Comparison of ENCODE assay signal across 8 cellular contexts in the genomic region with DNA sequence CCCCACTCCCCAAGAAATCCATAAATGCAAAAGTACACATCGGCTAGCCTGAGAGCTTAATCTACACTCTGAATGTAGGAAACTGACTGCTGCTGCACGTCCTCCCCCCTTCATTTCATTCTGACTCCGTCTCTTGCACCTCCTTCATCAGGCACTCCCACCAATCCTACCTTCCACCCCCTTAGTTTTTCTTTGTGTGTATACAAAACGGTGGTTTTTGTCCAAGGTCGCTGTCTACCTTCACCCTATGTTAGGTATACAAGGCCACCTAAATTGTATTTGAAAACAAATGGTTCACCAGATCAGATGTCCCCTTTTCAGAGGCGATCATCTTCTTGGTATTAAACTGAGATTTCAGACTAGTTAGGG. TPM values are rescaled to one million over a fixed set of nuclear protein-coding genes. Genes with fewer than 3 reads are reported as not detected.
DNase-seq lines count a peak whose midpoint lies in the region; ATAC-seq and TF ChIP-seq lines count a peak whose summit lies in the region.

No MANE protein-coding gene starts in this region.

- CTCF ChIA-PET in activated B cell treated with CpG ODN at 0.5 μM for 24 hours (lab: Charles Lee): interaction anchor here (1.2 to 1.3 kb wide), 2 partner anchors 25 to 317 kb away, joined by 3 read pairs; no protein-coding TSS in a partner anchor

- peaks cover 51% of the 10 kb centered on the region for H3K4me1 Mint-ChIP-seq in activated B cell treated with CpG ODN at 0.5 μM for 24 hours

- peaks cover 5% of the 10 kb centered on the region for H3K36me3 ChIP-seq in H7 (replicated peaks; ENCODE audit: control insufficient read depth, insufficient read depth, low read length)
- H3K36me3 ChIP-seq in prostate gland: no peaks in the 10 kb centered on the region

- H3K27me3 ChIP-seq in H7 (ENCODE audit: control insufficient read depth, insufficient read depth, low read length) (no peaks in the 10 kb centered on the region), prostate gland (replicated peaks; ENCODE audit: insufficient read depth) (no peaks in the 10 kb centered on the region)

- 4% methylated on average over 6 of the region's 6 CpGs for WGBS in prostate gland

- H3K27ac ChIP-seq in prostate gland: peak overlapping the region; percentile 94 to 97

- peaks cover 37% of the 10 kb centered on the region for H3K36me3 Mint-ChIP-seq in activated B cell treated with CpG ODN at 0.5 μM for 24 hours (ENCODE audit: low read depth)

- DNase-seq in A172 (ENCODE audit: low spot score): peak; percentile 22
- DNase-seq in H7: peak; percentile 25
- DNase-seq in activated B cell treated with CpG ODN at 0.5 μM for 24 hours: no peak
- DNase-seq in globus pallidus (ENCODE audit: low spot score): peak; percentile 38
- no peak for DNase-seq in prostate gland (ENCODE audit: low spot score)

- H3K9me3 ChIP-seq in prostate gland: no peaks in the 10 kb centered on the region

- TF ChIP-seq CTCF in activated B cell treated with CpG ODN at 0.5 μM for 24 hours (IDR thresholded peaks at IDR 0.05) (no peak), prostate gland (IDR thresholded peaks at IDR 0.05) (no peak)

- peak overlapping the region; percentile 90 for H3K4me3 Mint-ChIP-seq in activated B cell treated with CpG ODN at 0.5 μM for 24 hours

- no peaks in the 10 kb centered on the region for H3K9me3 Mint-ChIP-seq in activated B cell treated with CpG ODN at 0.5 μM for 24 hours

- POLR2A ChIA-PET in activated B cell treated with CpG ODN at 0.5 μM for 24 hours (lab: Charles Lee): interaction anchor here (0.7 to 1.2 kb wide), 3 partner anchors 14 to 103 kb away, joined by 3 to 5 read pairs (median 4); a partner anchor contains a TSS

- ATAC-seq in activated B cell treated with CpG ODN at 0.5 μM for 24 hours (ENCODE audit: low read depth) (no peak), GM18519 (IDR thresholded peaks at IDR 0.05; ENCODE audit: low FRiP score, unreplicated experiment) (no peak), HG03521 (IDR thresholded peaks at IDR 0.05; ENCODE audit: unreplicated experiment) (no peak), HG03342 (IDR thresholded peaks at IDR 0.05; ENCODE audit: unreplicated experiment) (no peak)

- H3K4me3 ChIP-seq in H7 (ENCODE audit: insufficient read depth, low read depth, low read length) (peak overlapping the region; percentile 89), prostate gland (peak overlapping the region; percentile 65 to 87)

- peaks cover 8% of the 10 kb centered on the region for H3K4me1 ChIP-seq in prostate gland (replicated peaks)

- intact Hi-C loops in activated B cell treated with CpG ODN at 0.5 μM for 24 hours (cut with micrococcal nuclease) (loop anchor here (5.0 to 10.0 kb wide), 5 partner anchors 250 to 1975 kb away; a partner anchor contains a TSS), prostate gland (cut with DNase I) (no loop called here)

- no peaks in the 10 kb centered on the region for H3K27me3 Mint-ChIP-seq in activated B cell treated with CpG ODN at 0.5 μM for 24 hours

- H3K27ac Mint-ChIP-seq in activated B cell treated with CpG ODN at 0.5 μM for 24 hours: peak overlapping the region; percentile 73

- TF ChIP-seq POLR2A in prostate gland (IDR thresholded peaks at IDR 0.05): no peak

RNA-seq across cellular contexts. Expression of a gene that starts 1.9 kb away (rescaled TPM):
- total RNA-seq in A172 (2014; rRNA removed; shearing (Covaris generic)): 27.0 and 36.4 TPM in 2 replicates
- 41.2 and 58.0 TPM in 2 replicates for total RNA-seq in H7 (2014; rRNA removed; shearing (Covaris generic))
- total RNA-seq in activated B cell treated with CpG ODN at 0.5 μM for 24 hours (75.3 and 91.3 TPM in 2 replicates), prostate gland (10 to 100 TPM; 50.7 to 72.9 TPM)

Comparison
In these comparisons a context has a peak if more than half of its experiments do, and no peak if none do; other contexts are left out.
1. DNase-seq: peak in A172 (single experiment), H7 (single experiment) and globus pallidus (single experiment); none in activated B cell treated with CpG ODN at 0.5 μM for 24 hours (single experiment) and prostate gland (single experiment).